ENCODE assay signal across 20 cellular contexts in genomic region chr12:54970741-54971140, GRCh38. TPM values are rescaled to one million over a fixed set of nuclear protein-coding genes. Genes with fewer than 3 reads are reported as not detected.
DNase-seq lines count a peak whose midpoint lies in the region; ATAC-seq lines count a peak whose summit lies in the region.
"Had no signal": no experiment of that assay in that cellular context is flagged by ENCODE, and none has a peak within 500 bp of the region (broad histone marks: within the 10 kb centered on the region; RNA-seq: fewer than 3 reads in every experiment).

No MANE protein-coding gene starts in this region.

- no peak overlapping the region for H3K27ac ChIP-seq in CD8-positive, alpha-beta memory T cell (ENCODE audit: low read depth, low read length)
- peak overlapping the region; percentile 53 for H3K27ac ChIP-seq in naive thymus-derived CD4-positive, alpha-beta T cell (ENCODE audit: low read depth, low read length)
- H3K27ac ChIP-seq: BLaER1 treated with 17β-estradiol and CSF1 and Interleukin-3, amounts not matched to agents 10 nM and 100 nM had no signal

- no peak overlapping the region for H3K4me3 ChIP-seq in CD8-positive, alpha-beta memory T cell (ENCODE audit: low read length)
- H3K4me3 ChIP-seq in naive thymus-derived CD4-positive, alpha-beta T cell (ENCODE audit: low read length), result no peak overlapping the region
- H3K4me3 ChIP-seq: BLaER1 treated with 17β-estradiol and CSF1 and Interleukin-3, amounts not matched to agents 10 nM and 100 nM had no signal

- H3K36me3 ChIP-seq in CD8-positive, alpha-beta memory T cell (ENCODE audit: insufficient read depth, low read length), result peaks cover 43% of the 10 kb centered on the region
- peaks cover 9 to 49% (median 37%) of the 10 kb centered on the region in 3 experiments for H3K36me3 ChIP-seq in naive thymus-derived CD4-positive, alpha-beta T cell (ENCODE audit: control insufficient read depth in 2 of 3, insufficient read depth in 3 of 3, low read length in 3 of 3)
- H3K36me3 ChIP-seq: BLaER1 treated with 17β-estradiol and CSF1 and Interleukin-3, amounts not matched to agents 10 nM and 100 nM had no signal

- peak overlapping the region; percentile 31 for H3K27ac Mint-ChIP-seq in activated CD4-positive, alpha-beta memory T cell treated with anti-CD3 and anti-CD28 coated beads for 36 hours
- no peak overlapping the region for H3K27ac Mint-ChIP-seq in activated CD4-positive, alpha-beta memory T cell treated with anti-CD3 and anti-CD28 coated beads, Interleukin-2, amount 10 ng/mL, durations not matched to agents 7 days and 5 days
- H3K27ac Mint-ChIP-seq in CD8-positive, alpha-beta memory T cell, result peak overlapping the region in 7 of 8 donors; percentile 1 to 83 (median 55)
- peak overlapping the region; percentile 40 for H3K27ac Mint-ChIP-seq in activated naive CD8-positive, alpha-beta T cell treated with anti-CD3 and anti-CD28 coated beads for 36 hours
- H3K27ac Mint-ChIP-seq in naive thymus-derived CD4-positive, alpha-beta T cell, result peak overlapping the region; percentile 46 to 98 (median 89)

- CTCF ChIA-PET in activated CD4-positive, alpha-beta memory T cell treated with anti-CD3 and anti-CD28 coated beads for 36 hours (lab: Charles Lee), result interaction anchor here (0.9 to 10.0 kb wide), 7 partner anchors 9 to 222 kb away, joined by 3 to 55 read pairs (median 6); no protein-coding TSS in a partner anchor
- CTCF ChIA-PET in activated CD4-positive, alpha-beta memory T cell treated with anti-CD3 and anti-CD28 coated beads, Interleukin-2, amount 10 ng/mL, durations not matched to agents 7 days and 5 days (lab: Charles Lee), result interaction anchor here (1.5 to 1.8 kb wide), 3 partner anchors 11 to 101 kb away, joined by 5 to 7 read pairs (median 5); no protein-coding TSS in a partner anchor
- CTCF ChIA-PET in CD8-positive, alpha-beta memory T cell (lab: Charles Lee), result interaction anchor here (0.7 to 3.7 kb wide), 6 partner anchors 9 to 35 kb away, joined by 3 to 15 read pairs (median 6); partner anchors contain the start of gene TESPA1
- CTCF ChIA-PET in naive thymus-derived CD4-positive, alpha-beta T cell (lab: Charles Lee), result interaction anchor here (0.8 to 3.5 kb wide), 6 partner anchors 9 to 221 kb away, joined by 3 to 20 read pairs (median 6); no protein-coding TSS in a partner anchor

- peaks cover 65% of the 10 kb centered on the region for H3K36me3 Mint-ChIP-seq in activated CD4-positive, alpha-beta memory T cell treated with anti-CD3 and anti-CD28 coated beads for 36 hours
- peaks cover 80% of the 10 kb centered on the region for H3K36me3 Mint-ChIP-seq in activated CD4-positive, alpha-beta memory T cell treated with anti-CD3 and anti-CD28 coated beads, Interleukin-2, amount 10 ng/mL, durations not matched to agents 7 days and 5 days (ENCODE audit: low read depth)
- H3K36me3 Mint-ChIP-seq in CD8-positive, alpha-beta memory T cell, result peaks cover 11 to 81% (median 28%) of the 10 kb centered on the region in 3 donors
- peaks cover 79% of the 10 kb centered on the region for H3K36me3 Mint-ChIP-seq in activated naive CD8-positive, alpha-beta T cell treated with anti-CD3 and anti-CD28 coated beads for 36 hours
- peaks cover 28 to 68% (median 64%) of the 10 kb centered on the region in 5 donors for H3K36me3 Mint-ChIP-seq in naive thymus-derived CD4-positive, alpha-beta T cell

- POLR2A ChIA-PET in activated CD4-positive, alpha-beta memory T cell treated with anti-CD3 and anti-CD28 coated beads for 36 hours (lab: Charles Lee), result no interaction called here
- POLR2A ChIA-PET in activated CD4-positive, alpha-beta memory T cell treated with anti-CD3 and anti-CD28 coated beads, Interleukin-2, amount 10 ng/mL, durations not matched to agents 7 days and 5 days (lab: Charles Lee), result interaction anchor here (1.1 to 10.5 kb wide), 4 partner anchors 9 to 26 kb away, joined by 3 to 78 read pairs (median 15); partner anchors contain the start of gene TESPA1
- POLR2A ChIA-PET in CD8-positive, alpha-beta memory T cell (lab: Charles Lee), result interaction anchor here (0.5 to 1.9 kb wide), 2 partner anchors 14 to 24 kb away, joined by 4 to 5 read pairs; partner anchors contain the start of gene TESPA1
- POLR2A ChIA-PET in naive thymus-derived CD4-positive, alpha-beta T cell (lab: Charles Lee), result interaction anchor here (1.1 to 15.6 kb wide), 4 partner anchors 9 to 225 kb away, joined by 4 to 309 read pairs (median 97); partner anchors contain the start of gene TESPA1

- H3K27me3 ChIP-seq in CD8-positive, alpha-beta memory T cell (ENCODE audit: insufficient read depth, low read length, poor library complexity, severe bottlenecking), result no peaks in the 10 kb centered on the region
- H3K27me3 ChIP-seq in naive thymus-derived CD4-positive, alpha-beta T cell (ENCODE audit: control insufficient read depth in 2 of 2, insufficient read depth in 2 of 2, low read length in 2 of 2), result no peaks in the 10 kb centered on the region
- H3K27me3 ChIP-seq: BLaER1 treated with 17β-estradiol and CSF1 and Interleukin-3, amounts not matched to agents 10 nM and 100 nM had no signal

- peaks cover 83% of the 10 kb centered on the region for H3K4me1 Mint-ChIP-seq in activated CD4-positive, alpha-beta memory T cell treated with anti-CD3 and anti-CD28 coated beads for 36 hours (ENCODE audit: low read depth)
- H3K4me1 Mint-ChIP-seq in activated CD4-positive, alpha-beta memory T cell treated with anti-CD3 and anti-CD28 coated beads, Interleukin-2, amount 10 ng/mL, durations not matched to agents 7 days and 5 days, result peaks cover 63% of the 10 kb centered on the region
- peaks cover 65 to 93% (median 83%) of the 10 kb centered on the region in 3 donors for H3K4me1 Mint-ChIP-seq in CD8-positive, alpha-beta memory T cell
- peaks cover 67% of the 10 kb centered on the region for H3K4me1 Mint-ChIP-seq in activated naive CD8-positive, alpha-beta T cell treated with anti-CD3 and anti-CD28 coated beads for 36 hours
- peaks cover 52 to 98% (median 95%) of the 10 kb centered on the region in 7 donors for H3K4me1 Mint-ChIP-seq in naive thymus-derived CD4-positive, alpha-beta T cell

- no peaks in the 10 kb centered on the region for H3K27me3 Mint-ChIP-seq in activated CD4-positive, alpha-beta memory T cell treated with anti-CD3 and anti-CD28 coated beads for 36 hours
- no peaks in the 10 kb centered on the region for H3K27me3 Mint-ChIP-seq in activated CD4-positive, alpha-beta memory T cell treated with anti-CD3 and anti-CD28 coated beads, Interleukin-2, amount 10 ng/mL, durations not matched to agents 7 days and 5 days
- H3K27me3 Mint-ChIP-seq in CD8-positive, alpha-beta memory T cell, result no peaks in the 10 kb centered on the region
- no peaks in the 10 kb centered on the region for H3K27me3 Mint-ChIP-seq in activated naive CD8-positive, alpha-beta T cell treated with anti-CD3 and anti-CD28 coated beads for 36 hours
- no peaks in the 10 kb centered on the region for H3K27me3 Mint-ChIP-seq in naive thymus-derived CD4-positive, alpha-beta T cell

- peaks cover 83% of the 10 kb centered on the region for H3K4me1 ChIP-seq in CD8-positive, alpha-beta memory T cell (ENCODE audit: insufficient read depth, low read length)
- H3K4me1 ChIP-seq in naive thymus-derived CD4-positive, alpha-beta T cell (ENCODE audit: control insufficient read depth in 2 of 2, insufficient read depth in 2 of 2, low read length in 2 of 2), result peaks cover 21 to 81% of the 10 kb centered on the region in 2 donors
- H3K4me1 ChIP-seq: Caco-2 had no signal

- H3K9me3 ChIP-seq in CD8-positive, alpha-beta memory T cell (ENCODE audit: low read length), result no peaks in the 10 kb centered on the region
- H3K9me3 ChIP-seq in naive thymus-derived CD4-positive, alpha-beta T cell (ENCODE audit: control insufficient read depth in 2 of 3, low read length in 3 of 3), result no peaks in the 10 kb centered on the region
- H3K9me3 ChIP-seq: BLaER1 treated with 17β-estradiol and CSF1 and Interleukin-3, amounts not matched to agents 10 nM and 100 nM; Caco-2 had no signal

- no peak overlapping the region for H3K4me3 Mint-ChIP-seq in activated CD4-positive, alpha-beta memory T cell treated with anti-CD3 and anti-CD28 coated beads for 36 hours
- no peak overlapping the region for H3K4me3 Mint-ChIP-seq in activated CD4-positive, alpha-beta memory T cell treated with anti-CD3 and anti-CD28 coated beads, Interleukin-2, amount 10 ng/mL, durations not matched to agents 7 days and 5 days
- H3K4me3 Mint-ChIP-seq in CD8-positive, alpha-beta memory T cell, result no peak overlapping the region
- no peak overlapping the region for H3K4me3 Mint-ChIP-seq in activated naive CD8-positive, alpha-beta T cell treated with anti-CD3 and anti-CD28 coated beads for 36 hours
- H3K4me3 Mint-ChIP-seq in naive thymus-derived CD4-positive, alpha-beta T cell, result peak overlapping the region in 8 of 10 donors; percentile 4 to 60 (median 30)

- DNase-seq in activated CD4-positive, alpha-beta memory T cell treated with anti-CD3 and anti-CD28 coated beads for 36 hours, result no peak
- no peak for DNase-seq in activated CD4-positive, alpha-beta memory T cell treated with anti-CD3 and anti-CD28 coated beads, Interleukin-2, amount 10 ng/mL, durations not matched to agents 7 days and 5 days
- no peak for DNase-seq in CD8-positive, alpha-beta memory T cell
- DNase-seq in activated naive CD8-positive, alpha-beta T cell treated with anti-CD3 and anti-CD28 coated beads for 36 hours, result no peak
- no peak for DNase-seq in naive thymus-derived CD4-positive, alpha-beta T cell
- DNase-seq in activated effector memory CD4-positive, alpha-beta T cell treated with anti-CD3 and anti-CD28 coated beads, Interleukin-2, amount 50 U/mL, for 16 hours, result no peak
- DNase-seq: Caco-2, DMS153, Karpas-422, MM.1S, NCI-H1092 treated with DMSO at 0.1 percent for 48 hours, NCI-H1694, NCI-H2227 treated with DMSO at 0.1 percent for 48 hours, NCI-H524 had no signal

- no peak for ATAC-seq in naive thymus-derived CD4-positive, alpha-beta T cell
- ATAC-seq in HG02840 (IDR thresholded peaks at IDR 0.05; ENCODE audit: low FRiP score, unreplicated experiment) (no peak), HG02623 (IDR thresholded peaks at IDR 0.05; ENCODE audit: unreplicated experiment) (no peak)
- ATAC-seq: Panc1 had no signal

- intact Hi-C loops in activated CD4-positive, alpha-beta memory T cell treated with anti-CD3 and anti-CD28 coated beads for 36 hours (cut with micrococcal nuclease), result no loop called here
- intact Hi-C loops in naive thymus-derived CD4-positive, alpha-beta T cell (cut with micrococcal nuclease), result no loop called here

- no peaks in the 10 kb centered on the region for H3K9me3 Mint-ChIP-seq in activated CD4-positive, alpha-beta memory T cell treated with anti-CD3 and anti-CD28 coated beads for 36 hours
- no peaks in the 10 kb centered on the region for H3K9me3 Mint-ChIP-seq in activated CD4-positive, alpha-beta memory T cell treated with anti-CD3 and anti-CD28 coated beads, Interleukin-2, amount 10 ng/mL, durations not matched to agents 7 days and 5 days
- H3K9me3 Mint-ChIP-seq in CD8-positive, alpha-beta memory T cell, result no peaks in the 10 kb centered on the region
- no peaks in the 10 kb centered on the region for H3K9me3 Mint-ChIP-seq in activated naive CD8-positive, alpha-beta T cell treated with anti-CD3 and anti-CD28 coated beads for 36 hours
- peaks cover 0 to 3% (median 0%) of the 10 kb centered on the region in 11 donors for H3K9me3 Mint-ChIP-seq in naive thymus-derived CD4-positive, alpha-beta T cell

RNA-seq across cellular contexts. Expression of gene TESPA1, which starts 13.8 kb away (rescaled TPM):
- 10 to 100 TPM; 73.9 to 74.8 TPM for total RNA-seq in activated CD4-positive, alpha-beta memory T cell treated with anti-CD3 and anti-CD28 coated beads for 36 hours
- total RNA-seq in activated CD4-positive, alpha-beta memory T cell treated with anti-CD3 and anti-CD28 coated beads, Interleukin-2, amount 10 ng/mL, durations not matched to agents 7 days and 5 days, result 100 to 1,000 TPM; 111 to 112 TPM
- 10 to 100 TPM; 77.3 to 80.6 TPM for total RNA-seq in CD8-positive, alpha-beta memory T cell
- polyA plus RNA-seq in CD8-positive, alpha-beta memory T cell, result 104 TPM
- 10 to 100 TPM; 92.6 to 95.9 TPM for total RNA-seq in activated naive CD8-positive, alpha-beta T cell treated with anti-CD3 and anti-CD28 coated beads for 36 hours
- total RNA-seq in naive thymus-derived CD4-positive, alpha-beta T cell, result 100 to 1,000 TPM; 120 to 301 (median 186) TPM
- 100 to 1,000 TPM; 183 to 314 TPM for polyA plus RNA-seq in naive thymus-derived CD4-positive, alpha-beta T cell
- total RNA-seq: Caco-2, HT-29 had no signal

RNA-seq across cellular contexts. Expression of gene NEUROD4, which starts 49.0 kb away (rescaled TPM):
- total RNA-seq in activated CD4-positive, alpha-beta memory T cell treated with anti-CD3 and anti-CD28 coated beads for 36 hours, result not detected
- total RNA-seq in activated CD4-positive, alpha-beta memory T cell treated with anti-CD3 and anti-CD28 coated beads, Interleukin-2, amount 10 ng/mL, durations not matched to agents 7 days and 5 days, result not detected
- total RNA-seq in CD8-positive, alpha-beta memory T cell, result not detected
- polyA plus RNA-seq in CD8-positive, alpha-beta memory T cell, result not detected
- total RNA-seq in activated naive CD8-positive, alpha-beta T cell treated with anti-CD3 and anti-CD28 coated beads for 36 hours, result not detected
- under 1 TPM in 1 of 5 experiments, not detected in 4; 0.11 TPM for total RNA-seq in naive thymus-derived CD4-positive, alpha-beta T cell
- not detected for polyA plus RNA-seq in naive thymus-derived CD4-positive, alpha-beta T cell
- total RNA-seq: Caco-2, H4, HT-29 had no signal

Comparison
In these comparisons a context has a peak if more than half of its experiments do, and no peak if none do; other contexts are left out.
1. H3K4me3 Mint-ChIP-seq: peak in naive thymus-derived CD4-positive, alpha-beta T cell (8 of 10); none in activated CD4-positive, alpha-beta memory T cell treated with anti-CD3 and anti-CD28 coated beads for 36 hours (single experiment), activated CD4-positive, alpha-beta memory T cell treated with anti-CD3 and anti-CD28 coated beads, Interleukin-2, amount 10 ng/mL, durations not matched to agents 7 days and 5 days (single experiment), CD8-positive, alpha-beta memory T cell (0 of 7) and activated naive CD8-positive, alpha-beta T cell treated with anti-CD3 and anti-CD28 coated beads for 36 hours (single experiment).